20 cellular contexts compared by ENCODE assay signal in the genomic region with DNA sequence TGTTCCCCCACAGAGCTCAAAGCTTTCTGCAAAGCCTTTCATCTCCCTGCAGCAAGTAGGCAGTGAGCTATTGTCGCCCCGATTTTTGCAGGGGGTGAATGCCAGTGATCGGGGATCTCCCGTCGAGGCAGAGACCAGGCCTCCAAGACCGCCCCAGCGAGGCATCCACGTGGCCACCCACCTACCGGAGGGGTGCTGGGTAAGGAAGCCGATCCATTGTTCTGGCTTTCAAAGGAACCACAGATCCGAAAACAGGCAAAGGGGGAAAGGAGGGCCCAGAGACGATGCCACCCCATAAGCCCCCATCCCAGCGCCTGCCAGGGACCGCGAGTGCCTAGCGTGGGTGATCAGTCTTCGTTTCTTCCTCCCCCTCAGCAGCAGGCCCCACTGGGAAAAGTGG. TPM values are rescaled to one million over a fixed set of nuclear protein-coding genes. Genes with fewer than 3 reads are reported as not detected.
DNase-seq lines count a peak whose midpoint lies in the region; ATAC-seq, FAIRE-seq and TF ChIP-seq lines count a peak whose summit lies in the region.
"Had no signal": no experiment of that assay in that cellular context is flagged by ENCODE, and none has a peak within 500 bp of the region (broad histone marks: within the 10 kb centered on the region; RNA-seq: fewer than 3 reads in every experiment).

No MANE protein-coding gene starts in this region.

- no peak for FAIRE-seq in RCC 7860 (lab: Jason Lieb, UNC)
- FAIRE-seq: D721Med, GM12892, GM18507 had no signal

- TF ChIP-seq CTCF in cardiac muscle cell (IDR thresholded peaks at IDR 0.05; ENCODE audit: low read depth, low read length) = no peak
- TF ChIP-seq CTCF in left ventricle myocardium inferior (IDR thresholded peaks at IDR 0.05; ENCODE audit: borderline replicate concordance) = no peak
- TF ChIP-seq CTCF in neural crest cell (conservative IDR thresholded peaks at IDR 0.05) = no peak
- no peak for TF ChIP-seq CTCF in upper lobe of right lung (IDR thresholded peaks at IDR 0.05)

- H3K36me3 ChIP-seq in cardiac muscle cell (no peaks in the 10 kb centered on the region), left ventricle myocardium inferior (no peaks in the 10 kb centered on the region), upper lobe of right lung (no peaks in the 10 kb centered on the region)
- H3K36me3 ChIP-seq: SJCRH30 had no signal

- H3K27ac ChIP-seq in cardiac muscle cell (no peak overlapping the region), left ventricle myocardium inferior (replicated peaks) (peak overlapping the region; percentile 84), upper lobe of right lung (no peak overlapping the region)
- H3K27ac ChIP-seq: C4-2B, RWPE1, SJCRH30 had no signal

- no peak for ATAC-seq in left cardiac atrium
- no peak for ATAC-seq in upper lobe of right lung
- no peak for ATAC-seq in GM18909 (IDR thresholded peaks at IDR 0.05; ENCODE audit: poor library complexity, unreplicated experiment)

- peaks cover 36% of the 10 kb centered on the region for H3K4me1 ChIP-seq in cardiac muscle cell (ENCODE audit: low read depth)
- H3K4me1 ChIP-seq in left ventricle myocardium inferior = peaks cover 56% of the 10 kb centered on the region
- no peaks in the 10 kb centered on the region for H3K4me1 ChIP-seq in upper lobe of right lung

- no peaks in the 10 kb centered on the region for H3K9me3 Mint-ChIP-seq in neural crest cell

- DNase-seq in cardiac muscle cell (ENCODE audit: low read depth in 1 of 2, low spot score in 1 of 2) (no peak), left cardiac atrium (no peak), left ventricle myocardium inferior (peak; percentile 13), neural crest cell (ENCODE audit: low read depth, low spot score) (no peak), upper lobe of right lung (peak; percentile 16), superior temporal gyrus (ENCODE audit: extremely low spot score) (no peak), RCC 7860 (ENCODE audit: low spot score) (no peak)
- DNase-seq: KG1, MV-4-11, NCI-H187 treated with DMSO at 0.1 percent for 48 hours, NCI-H226, NCI-H524 treated with DMSO at 0.1 percent for 48 hours, SJCRH30 had no signal

- intact Hi-C loops in left cardiac atrium (cut with DNase I) (loop anchor here in 1 of 2 donors (5.0 to 10.0 kb wide), 2 partner anchors 42 to 109 kb away; no protein-coding TSS in a partner anchor), left ventricle myocardium inferior (cut with micrococcal nuclease) (no loop called here), upper lobe of right lung (cut with DNase I) (loop anchor here (10.0 kb wide), 1 partner anchor 89 kb away; no protein-coding TSS in a partner anchor)

- H3K36me3 Mint-ChIP-seq in neural crest cell (ENCODE audit: low read depth) = no peaks in the 10 kb centered on the region

- peaks cover 13% of the 10 kb centered on the region for H3K4me1 Mint-ChIP-seq in neural crest cell

- peak overlapping the region; percentile 13 for H3K4me3 Mint-ChIP-seq in neural crest cell

- no peaks in the 10 kb centered on the region for H3K9me3 ChIP-seq in cardiac muscle cell (ENCODE audit: low read depth)
- no peaks in the 10 kb centered on the region for H3K9me3 ChIP-seq in left ventricle myocardium inferior (replicated peaks)
- H3K9me3 ChIP-seq in upper lobe of right lung = no peaks in the 10 kb centered on the region
- H3K9me3 ChIP-seq: SJCRH30 had no signal

- H3K27me3 ChIP-seq in cardiac muscle cell (peaks cover 10% of the 10 kb centered on the region), left ventricle myocardium inferior (ENCODE audit: low read depth) (peaks cover 29% of the 10 kb centered on the region), upper lobe of right lung (peaks cover 34% of the 10 kb centered on the region)
- H3K27me3 ChIP-seq: SJCRH30 had no signal

- H3K27ac Mint-ChIP-seq in neural crest cell (ENCODE audit: unreplicated experiment) = no peak overlapping the region

- H3K4me3 ChIP-seq in cardiac muscle cell (peak overlapping the region; percentile 92), left ventricle myocardium inferior (peak overlapping the region; percentile 79), upper lobe of right lung (no peak overlapping the region)
- H3K4me3 ChIP-seq: SJCRH30 had no signal

- H3K27me3 Mint-ChIP-seq in neural crest cell (ENCODE audit: low read depth) = peaks cover 22% of the 10 kb centered on the region

RNA-seq across cellular contexts. Expression of a gene that starts 2.4 kb away (rescaled TPM):
- total RNA-seq in cardiac muscle cell (27.4 and 61.8 TPM in 2 replicates), left cardiac atrium (1 to 10 TPM; 1.6 to 2.3 TPM), left ventricle myocardium inferior (2.9 TPM), neural crest cell (0.79 and 0.82 TPM in 2 replicates), upper lobe of right lung (0.14 TPM)
- polyA plus RNA-seq in cardiac muscle cell = 28.5 and 50.8 TPM in 2 replicates
- total RNA-seq: H4, SJCRH30 had no signal

RNA-seq across cellular contexts. Expression of a gene that starts 24.4 kb away (rescaled TPM):
- not detected in 2 replicates for total RNA-seq in cardiac muscle cell
- not detected in 2 replicates for polyA plus RNA-seq in cardiac muscle cell
- total RNA-seq in left cardiac atrium = not detected
- total RNA-seq in left ventricle myocardium inferior = not detected
- not detected in 2 replicates for total RNA-seq in neural crest cell
- not detected for total RNA-seq in upper lobe of right lung
- total RNA-seq: H4, SJCRH30 had no signal

RNA-seq across cellular contexts. Expression of a gene that starts 31.3 kb away (rescaled TPM):
- 0.89 and 3.0 TPM in 2 replicates for total RNA-seq in cardiac muscle cell
- polyA plus RNA-seq in cardiac muscle cell = 1.0 and 2.2 TPM in 2 replicates
- total RNA-seq in left cardiac atrium = 1 to 10 TPM; 1.6 to 2.4 TPM
- 0.82 TPM for total RNA-seq in left ventricle myocardium inferior
- 1.0 and 1.1 TPM in 2 replicates for total RNA-seq in neural crest cell
- 4.4 TPM for total RNA-seq in upper lobe of right lung

Comparison
In these comparisons a context has a peak if more than half of its experiments do, and no peak if none do; other contexts are left out.
1. DNase-seq: peak in left ventricle myocardium inferior (single experiment) and upper lobe of right lung (single experiment); none in cardiac muscle cell (0 of 2), left cardiac atrium (single experiment), neural crest cell (single experiment), superior temporal gyrus (single experiment) and RCC 7860 (single experiment).